In the genomic region with DNA sequence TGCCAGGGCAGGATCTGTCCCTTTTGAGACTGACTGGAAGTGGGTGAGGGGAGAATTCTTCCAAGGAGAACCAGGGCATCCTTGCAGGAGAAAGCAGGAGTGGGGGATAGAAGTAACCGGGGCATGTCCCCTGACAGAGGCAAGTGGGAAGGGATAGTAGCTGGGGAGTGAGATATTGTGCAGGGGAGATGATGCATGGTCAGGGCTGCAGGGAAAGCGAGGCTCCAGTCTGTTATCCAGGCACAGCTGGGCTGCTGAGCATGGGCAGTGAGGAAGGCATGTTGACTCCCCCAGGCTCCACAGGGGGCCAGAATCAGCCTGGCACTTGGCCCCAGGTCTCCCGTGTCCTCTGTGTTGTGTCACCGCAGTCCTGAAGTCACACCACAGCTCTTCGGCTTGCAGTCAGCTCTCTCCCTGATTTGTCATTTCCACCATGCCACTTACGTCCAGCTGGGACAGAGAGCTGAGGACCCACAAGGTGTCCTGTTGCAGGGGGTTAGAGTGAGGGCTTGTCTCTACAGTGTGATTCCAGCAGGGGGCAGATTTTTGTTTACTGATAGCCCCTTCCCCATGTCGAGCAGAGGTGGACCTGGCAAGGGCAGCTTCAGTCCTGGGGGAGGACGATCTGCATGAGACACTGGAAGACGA, we compare ENCODE assay signal across 1 cellular context.
TF ChIP-seq lines count a peak whose summit lies in the region.

No MANE protein-coding gene starts in this region.

TF ChIP-seq in HEK293, 187 proteins besides CTCF, POLR2A, EP300 and RAD21 (continued from another document):
- TF ChIP-seq, protein P1, sequence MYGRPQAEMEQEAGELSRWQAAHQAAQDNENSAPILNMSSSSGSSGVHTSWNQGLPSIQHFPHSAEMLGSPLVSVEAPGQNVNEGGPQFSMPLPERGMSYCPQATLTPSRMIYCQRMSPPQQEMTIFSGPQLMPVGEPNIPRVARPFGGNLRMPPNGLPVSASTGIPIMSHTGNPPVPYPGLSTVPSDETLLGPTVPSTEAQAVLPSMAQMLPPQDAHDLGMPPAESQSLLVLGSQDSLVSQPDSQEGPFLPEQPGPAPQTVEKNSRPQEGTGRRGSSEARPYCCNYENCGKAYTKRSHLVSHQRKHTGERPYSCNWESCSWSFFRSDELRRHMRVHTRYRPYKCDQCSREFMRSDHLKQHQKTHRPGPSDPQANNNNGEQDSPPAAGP (tag by site-specific recombination; IDR thresholded peaks at IDR 0.05): no peak
